Comparison of ENCODE assay signal across 37 cellular contexts in genomic region chr7:346116-346898, GRCh38. TPM values are rescaled to one million over a fixed set of nuclear protein-coding genes. Genes with fewer than 3 reads are reported as not detected.
"Had no signal": no experiment of that assay in that cellular context is flagged by ENCODE, and none has a peak within 500 bp of the region (broad histone marks: within the 10 kb centered on the region; RNA-seq: fewer than 3 reads in every experiment).

No MANE protein-coding gene starts in this region.

- H3K9me3 Mint-ChIP-seq: activated B cell treated with CpG ODN at 0.5 μM for 24 hours; activated naive CD4-positive, alpha-beta T cell treated with anti-CD3 and anti-CD28 coated beads, Interleukin-2, amount 50 U/mL, for 24 hours; activated naive CD8-positive, alpha-beta T cell treated with anti-CD3 and anti-CD28 coated beads for 36 hours; activated naive CD8-positive, alpha-beta T cell treated with anti-CD3 and anti-CD28 coated beads, Interleukin-2, amount 50 U/mL, for 24 hours; activated T-helper 2 cell treated with anti-CD3 and anti-CD28 coated beads, Interferon-gamma antibody, Interleukin-2, Interleukin-4, amounts not matched to agents 10 μg/mL and 5 μg/mL and 100 μg/mL, durations not matched to agents 14 hours and 24 hours and 36 hours; T-helper 2 cell treated with Interferon-gamma antibody and Interleukin-4, amounts not matched to agents 5 μg/mL and 100 μg/mL, for 36 hours had no signal

- FAIRE-seq: endometrium, endothelial cell of umbilical vein had no signal

- H3K4me3 ChIP-seq: adrenal gland, body of pancreas, colonic mucosa, esophagus squamous epithelium, gastroesophageal sphincter, heart right ventricle had no signal

- H3K4me1 ChIP-seq: adrenal gland, gastroesophageal sphincter had no signal

- H3K4me1 Mint-ChIP-seq: activated B cell treated with CpG ODN at 0.5 μM for 24 hours; activated naive CD8-positive, alpha-beta T cell treated with anti-CD3 and anti-CD28 coated beads for 36 hours; activated naive CD8-positive, alpha-beta T cell treated with anti-CD3 and anti-CD28 coated beads, Interleukin-2, amount 50 U/mL, for 24 hours had no signal

- ATAC-seq: activated CD4-positive, CD25-positive, alpha-beta regulatory T cell treated with anti-CD3 and anti-CD28 coated beads, Interleukin-2, amount 50 U/mL, for 24 hours; activated CD8-positive, alpha-beta T cell treated with anti-CD3 and anti-CD28 coated beads for 36 hours; activated naive CD8-positive, alpha-beta T cell treated with anti-CD3 and anti-CD28 coated beads, Interleukin-2, amount 50 U/mL, for 24 hours; activated T-cell treated with anti-CD3 and anti-CD28 coated beads, Interleukin-2, amount 50 U/mL, for 4 hours; body of pancreas; gastroesophageal sphincter; heart right ventricle; T-helper 17 cell had no signal

- DNase-seq: activated B cell treated with CpG ODN at 0.5 μM for 24 hours; activated CD4-positive, alpha-beta T cell treated with anti-CD3 and anti-CD28 coated beads for 48 hours; activated CD4-positive, alpha-beta T cell treated with anti-CD3 and anti-CD28 coated beads, Interleukin-2, amount 50 U/mL, for 1 hour; activated CD4-positive, alpha-beta T cell treated with anti-CD3 and anti-CD28 coated beads, Interleukin-2, amount 50 U/mL, for 48 hours; activated CD8-positive, alpha-beta memory T cell treated with anti-CD3 and anti-CD28 coated beads for 24 hours; activated CD8-positive, alpha-beta T cell treated with anti-CD3 and anti-CD28 coated beads for 36 hours; activated effector memory CD4-positive, alpha-beta T cell treated with anti-CD3 and anti-CD28 coated beads, Interleukin-2, amount 50 U/mL, for 16 hours; activated naive CD4-positive, alpha-beta T cell treated with anti-CD3 and anti-CD28 coated beads for 36 hours; activated naive CD8-positive, alpha-beta T cell treated with anti-CD3 and anti-CD28 coated beads for 36 hours; activated naive CD8-positive, alpha-beta T cell treated with anti-CD3 and anti-CD28 coated beads, Interleukin-2, amount 50 U/mL, for 24 hours; activated T-cell treated with anti-CD3 and anti-CD28 coated beads, Interleukin-2, amount 50 U/mL, for 4 hours; adrenal gland; amygdala; aorta; body of pancreas; caudate nucleus; colonic mucosa; effector CD8-positive, alpha-beta T cell; esophagus squamous epithelium; foreskin melanocyte; T-helper 17 cell; T1000; WERI-Rb-1 had no signal

- H3K27me3 ChIP-seq: adrenal gland, body of pancreas, colonic mucosa, esophagus squamous epithelium, gastroesophageal sphincter had no signal

- H3K27ac Mint-ChIP-seq: activated B cell treated with CpG ODN at 0.5 μM for 24 hours; activated CD8-positive, alpha-beta T cell treated with anti-CD3 and anti-CD28 coated beads for 36 hours; activated naive CD4-positive, alpha-beta T cell treated with anti-CD3 and anti-CD28 coated beads for 36 hours; activated naive CD4-positive, alpha-beta T cell treated with anti-CD3 and anti-CD28 coated beads, Interleukin-2, amount 50 U/mL, for 24 hours; activated naive CD8-positive, alpha-beta T cell treated with anti-CD3 and anti-CD28 coated beads for 36 hours; activated naive CD8-positive, alpha-beta T cell treated with anti-CD3 and anti-CD28 coated beads, Interleukin-2, amount 50 U/mL, for 24 hours; activated T-helper 2 cell treated with anti-CD3 and anti-CD28 coated beads, Interferon-gamma antibody, Interleukin-2, Interleukin-4, amounts not matched to agents 10 μg/mL and 5 μg/mL and 100 μg/mL, durations not matched to agents 14 hours and 24 hours and 36 hours; T-helper 17 cell; T-helper 2 cell treated with Interferon-gamma antibody and Interleukin-4, amounts not matched to agents 5 μg/mL and 100 μg/mL, for 36 hours had no signal

- H3K27me3 Mint-ChIP-seq: activated B cell treated with CpG ODN at 0.5 μM for 24 hours; activated CD8-positive, alpha-beta T cell treated with anti-CD3 and anti-CD28 coated beads for 36 hours; activated naive CD4-positive, alpha-beta T cell treated with anti-CD3 and anti-CD28 coated beads, Interleukin-2, amount 50 U/mL, for 24 hours; activated naive CD8-positive, alpha-beta T cell treated with anti-CD3 and anti-CD28 coated beads for 36 hours; activated naive CD8-positive, alpha-beta T cell treated with anti-CD3 and anti-CD28 coated beads, Interleukin-2, amount 50 U/mL, for 24 hours; T-helper 17 cell had no signal

- H3K36me3 ChIP-seq: adrenal gland, colonic mucosa, esophagus squamous epithelium, gastroesophageal sphincter, heart right ventricle, WERI-Rb-1 had no signal

- H3K4me3 Mint-ChIP-seq: activated B cell treated with CpG ODN at 0.5 μM for 24 hours; activated CD8-positive, alpha-beta T cell treated with anti-CD3 and anti-CD28 coated beads for 36 hours; activated naive CD4-positive, alpha-beta T cell treated with anti-CD3 and anti-CD28 coated beads for 36 hours; activated naive CD4-positive, alpha-beta T cell treated with anti-CD3 and anti-CD28 coated beads, Interleukin-2, amount 50 U/mL, for 24 hours; activated naive CD8-positive, alpha-beta T cell treated with anti-CD3 and anti-CD28 coated beads for 36 hours; activated naive CD8-positive, alpha-beta T cell treated with anti-CD3 and anti-CD28 coated beads, Interleukin-2, amount 50 U/mL, for 24 hours; activated T-cell treated with anti-CD3 and anti-CD28 coated beads, Interleukin-2, amount 50 U/mL, for 4 hours; T-helper 17 cell; T-helper 2 cell treated with Interferon-gamma antibody and Interleukin-4, amounts not matched to agents 5 μg/mL and 100 μg/mL, for 36 hours had no signal

- H3K27ac ChIP-seq: adrenal gland, body of pancreas, colonic mucosa, epithelial cell of prostate, esophagus squamous epithelium, gastroesophageal sphincter, heart right ventricle, WERI-Rb-1 had no signal

- H3K9me3 ChIP-seq: adrenal gland, body of pancreas, colonic mucosa, esophagus squamous epithelium, gastroesophageal sphincter had no signal

RNA-seq across cellular contexts. Expression of gene FOXL3, which starts 56.3 kb away (rescaled TPM):
- total RNA-seq: activated B cell treated with CpG ODN at 0.5 μM for 24 hours; activated CD8-positive, alpha-beta T cell treated with anti-CD3 and anti-CD28 coated beads for 36 hours; activated naive CD4-positive, alpha-beta T cell treated with anti-CD3 and anti-CD28 coated beads for 36 hours; activated naive CD8-positive, alpha-beta T cell treated with anti-CD3 and anti-CD28 coated beads for 36 hours; activated T-cell treated with anti-CD3 and anti-CD28 coated beads, Interleukin-2, amount 50 U/mL, for 4 hours; activated T-helper 2 cell treated with anti-CD3 and anti-CD28 coated beads, Interferon-gamma antibody, Interleukin-2, Interleukin-4, amounts not matched to agents 10 μg/mL and 5 μg/mL and 100 μg/mL, durations not matched to agents 14 hours and 24 hours and 36 hours; adrenal gland; aorta; body of pancreas; dermis microvascular lymphatic vessel endothelial cell; endothelial cell of umbilical vein; esophagus squamous epithelium; fibroblast of lung; fibroblast of villous mesenchyme; gastroesophageal sphincter; glomerular endothelial cell; heart right ventricle; T-helper 17 cell had no signal
- polyA plus RNA-seq: adrenal gland, aorta, endothelial cell of umbilical vein, esophagus, fibroblast of lung, heart right ventricle had no signal
